ENCODE assay signal across 18 cellular contexts in the genomic region with DNA sequence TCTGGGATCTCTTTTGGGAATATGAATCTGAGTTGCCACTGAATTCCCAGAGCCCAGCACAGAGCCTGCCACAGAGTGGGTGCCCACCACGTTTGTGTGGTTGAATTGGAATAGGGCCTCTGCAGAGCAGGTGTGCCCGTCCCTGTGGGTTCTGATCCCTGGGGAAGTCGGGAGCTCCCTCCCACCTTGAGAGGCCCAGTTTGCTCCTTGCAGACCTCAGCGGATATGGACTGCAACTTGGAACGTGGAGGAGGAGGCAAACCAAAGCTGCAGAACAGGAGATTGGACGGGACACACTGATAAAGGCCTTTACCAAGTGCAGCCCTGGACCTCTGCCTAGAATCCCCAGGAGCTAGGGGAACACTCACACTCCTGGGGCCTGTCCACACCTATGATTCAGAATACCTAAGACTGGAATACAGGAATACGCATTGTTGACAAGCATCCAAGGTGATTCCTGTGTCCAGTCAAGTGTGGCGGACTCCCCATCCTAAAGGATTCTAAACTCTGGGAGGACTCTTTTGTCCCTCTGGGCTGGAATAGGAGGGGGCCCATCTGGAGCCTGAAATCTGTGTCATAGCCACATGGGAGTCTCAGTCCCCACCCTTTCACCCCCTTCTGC. TPM values are rescaled to one million over a fixed set of nuclear protein-coding genes. Genes with fewer than 3 reads are reported as not detected.
DNase-seq lines count a peak whose midpoint lies in the region; ATAC-seq, FAIRE-seq and TF ChIP-seq lines count a peak whose summit lies in the region.
"Had no signal": no experiment of that assay in that cellular context is flagged by ENCODE, and none has a peak within 500 bp of the region (broad histone marks: within the 10 kb centered on the region; RNA-seq: fewer than 3 reads in every experiment).

No MANE protein-coding gene starts in this region.

- H3K9me3 ChIP-seq in right cardiac atrium (ENCODE audit: control insufficient read depth, low read length) (no peaks in the 10 kb centered on the region), mammary epithelial cell (replicated peaks; ENCODE audit: insufficient read depth, low read length) (no peaks in the 10 kb centered on the region)
- H3K9me3 ChIP-seq: BLaER1 treated with 17β-estradiol and CSF1 and Interleukin-3, amounts not matched to agents 10 nM and 100 nM; HAP-1 had no signal

- no peaks in the 10 kb centered on the region for H3K36me3 ChIP-seq in bronchial epithelial cell (ENCODE audit: control insufficient read depth, insufficient read depth, low read length)
- H3K36me3 ChIP-seq in mammary epithelial cell (ENCODE audit: insufficient read depth, low read length), result no peaks in the 10 kb centered on the region
- H3K36me3 ChIP-seq: BLaER1 treated with 17β-estradiol and CSF1 and Interleukin-3, amounts not matched to agents 10 nM and 100 nM; HAP-1 had no signal

- H3K9me3 Mint-ChIP-seq in activated T-helper 2 cell treated with anti-CD3 and anti-CD28 coated beads, Interferon-gamma antibody, Interleukin-2, Interleukin-4, amounts not matched to agents 10 μg/mL and 5 μg/mL and 100 μg/mL, durations not matched to agents 14 hours and 24 hours and 36 hours, result no peaks in the 10 kb centered on the region
- H3K9me3 Mint-ChIP-seq: CD4-positive, CD25-positive, alpha-beta regulatory T cell had no signal

- FAIRE-seq in bronchial epithelial cell (lab: Jason Lieb, UNC), result peak; percentile 32
- FAIRE-seq: H1, HepG2, HTR-8/SVneo had no signal

- H3K27me3 ChIP-seq in right cardiac atrium (ENCODE audit: control insufficient read depth, insufficient read depth) (no peaks in the 10 kb centered on the region), bronchial epithelial cell (ENCODE audit: control insufficient read depth, insufficient read depth, low read length) (peaks cover 11% of the 10 kb centered on the region), mammary epithelial cell (ENCODE audit: insufficient read depth, low read length) (peaks cover 12% of the 10 kb centered on the region)
- H3K27me3 ChIP-seq: BLaER1 treated with 17β-estradiol and CSF1 and Interleukin-3, amounts not matched to agents 10 nM and 100 nM had no signal

- H2AFZ ChIP-seq in mammary epithelial cell (ENCODE audit: low read depth, low read length), result no peak overlapping the region

- dilution Hi-C loops in mammary epithelial cell (cut with HindIII; ENCODE audit: low sequenced_read_pairs), result no loop called here

- no peak for ATAC-seq in right cardiac atrium
- ATAC-seq: HepG2 had no signal

- CTCF ChIA-PET in mammary epithelial cell (lab: Charles Lee; ENCODE audit: low non-redundant PET), result no interaction called here

- peaks cover 14% of the 10 kb centered on the region for H3K27me3 Mint-ChIP-seq in activated T-helper 2 cell treated with anti-CD3 and anti-CD28 coated beads, Interferon-gamma antibody, Interleukin-2, Interleukin-4, amounts not matched to agents 10 μg/mL and 5 μg/mL and 100 μg/mL, durations not matched to agents 14 hours and 24 hours and 36 hours (ENCODE audit: low read depth)

- H3K27ac ChIP-seq in right cardiac atrium (ENCODE audit: low read length), result no peak overlapping the region
- no peak overlapping the region for H3K27ac ChIP-seq in mammary epithelial cell (ENCODE audit: insufficient read depth, low read depth, low read length)
- H3K27ac ChIP-seq: BLaER1 treated with 17β-estradiol and CSF1 and Interleukin-3, amounts not matched to agents 10 nM and 100 nM had no signal

- no peaks in the 10 kb centered on the region for H3K79me2 ChIP-seq in mammary epithelial cell (ENCODE audit: insufficient read depth, low read length)

- H3K9ac ChIP-seq in mammary epithelial cell (ENCODE audit: insufficient read depth, low read length), result no peak overlapping the region
- H3K9ac ChIP-seq: BLaER1 treated with 17β-estradiol and CSF1 and Interleukin-3, amounts not matched to agents 10 nM and 100 nM had no signal

- 61% methylated on average over 8 of the region's 8 CpGs for WGBS in right cardiac atrium
- 73% methylated on average over 8 of the region's 8 CpGs for WGBS in mammary epithelial cell (ENCODE audit: low coverage, missing lambda C conversion rate)

- no peak overlapping the region for H3K27ac Mint-ChIP-seq in activated T-helper 2 cell treated with anti-CD3 and anti-CD28 coated beads, Interferon-gamma antibody, Interleukin-2, Interleukin-4, amounts not matched to agents 10 μg/mL and 5 μg/mL and 100 μg/mL, durations not matched to agents 14 hours and 24 hours and 36 hours
- H3K27ac Mint-ChIP-seq: CD4-positive, CD25-positive, alpha-beta regulatory T cell had no signal

- no peaks in the 10 kb centered on the region for H3K4me1 Mint-ChIP-seq in activated T-helper 2 cell treated with anti-CD3 and anti-CD28 coated beads, Interferon-gamma antibody, Interleukin-2, Interleukin-4, amounts not matched to agents 10 μg/mL and 5 μg/mL and 100 μg/mL, durations not matched to agents 14 hours and 24 hours and 36 hours (ENCODE audit: low read depth)

- H3K36me3 Mint-ChIP-seq in activated T-helper 2 cell treated with anti-CD3 and anti-CD28 coated beads, Interferon-gamma antibody, Interleukin-2, Interleukin-4, amounts not matched to agents 10 μg/mL and 5 μg/mL and 100 μg/mL, durations not matched to agents 14 hours and 24 hours and 36 hours (ENCODE audit: low read depth), result no peaks in the 10 kb centered on the region
- H3K36me3 Mint-ChIP-seq: CD4-positive, CD25-positive, alpha-beta regulatory T cell had no signal

- no peak overlapping the region for H3K4me3 Mint-ChIP-seq in activated T-helper 2 cell treated with anti-CD3 and anti-CD28 coated beads, Interferon-gamma antibody, Interleukin-2, Interleukin-4, amounts not matched to agents 10 μg/mL and 5 μg/mL and 100 μg/mL, durations not matched to agents 14 hours and 24 hours and 36 hours (ENCODE audit: low read depth)
- H3K4me3 Mint-ChIP-seq: CD4-positive, CD25-positive, alpha-beta regulatory T cell had no signal

- TF ChIP-seq CTCF in bronchial epithelial cell (IDR thresholded peaks at IDR 0.05; ENCODE audit: insufficient read depth, low read length, severe bottlenecking), result no peak
- no peak for TF ChIP-seq CTCF in mammary epithelial cell (conservative IDR thresholded peaks at IDR 0.05 in 1 of 2, IDR thresholded peaks at IDR 0.05 in 1 of 2; ENCODE audit: extremely low read depth in 1 of 2, insufficient read depth in 1 of 2, low read depth in 1 of 2, low read length in 2 of 2)

- intact Hi-C loops in cardiac septum (cut with DNase I), result no loop called here
- intact Hi-C loops in right cardiac atrium (cut with DNase I), result no loop called here
- intact Hi-C loops in posterior vena cava (cut with DNase I), result no loop called here
- intact Hi-C loops in activated T-helper 2 cell treated with anti-CD3 and anti-CD28 coated beads, Interferon-gamma antibody, Interleukin-2, Interleukin-4, amounts not matched to agents 10 μg/mL and 5 μg/mL and 100 μg/mL, durations not matched to agents 14 hours and 24 hours and 36 hours (cut with micrococcal nuclease), result no loop called here
- intact Hi-C loops in mammary epithelial cell (cut with micrococcal nuclease), result no loop called here

- BruUV-seq in mammary epithelial cell (replicated peaks; lab: Mats Ljungman, UMichigan), result no TSS peak

- H3K4me1 ChIP-seq in right cardiac atrium (ENCODE audit: control insufficient read depth, insufficient read depth, low read length) (no peaks in the 10 kb centered on the region), mammary epithelial cell (ENCODE audit: insufficient read depth, low read length) (no peaks in the 10 kb centered on the region)
- H3K4me1 ChIP-seq: HAP-1 had no signal

- H3K4me3 ChIP-seq in right cardiac atrium (ENCODE audit: low read length) (no peak overlapping the region), bronchial epithelial cell (ENCODE audit: low read depth, low read length) (no peak overlapping the region), mammary epithelial cell (replicated peaks in 1 of 3; ENCODE audit: insufficient read depth in 1 of 3, low read depth in 2 of 3, low read length in 3 of 3) (no peak overlapping the region)
- H3K4me3 ChIP-seq: BLaER1 treated with 17β-estradiol and CSF1 and Interleukin-3, amounts not matched to agents 10 nM and 100 nM; HAP-1 had no signal

- H3K4me2 ChIP-seq in mammary epithelial cell (ENCODE audit: insufficient read depth, low read depth, low read length), result no peak overlapping the region
- H3K4me2 ChIP-seq: BLaER1 treated with 17β-estradiol and CSF1 and Interleukin-3, amounts not matched to agents 10 nM and 100 nM had no signal

- H4K20me1 ChIP-seq in mammary epithelial cell (ENCODE audit: insufficient read depth, low read length), result no peaks in the 10 kb centered on the region
- H4K20me1 ChIP-seq: BLaER1 treated with 17β-estradiol and CSF1 and Interleukin-3, amounts not matched to agents 10 nM and 100 nM had no signal

- in situ Hi-C loops in mammary epithelial cell (cut with MboI; ENCODE audit: low sequenced_read_pairs in 2 of 2), result no loop called here

- peak; percentile 66 for DNase-seq in cardiac septum (ENCODE audit: low spot score)
- no peak for DNase-seq in right cardiac atrium
- DNase-seq in bronchial epithelial cell (ENCODE audit: low read depth), result no peak
- DNase-seq in posterior vena cava (ENCODE audit: low spot score), result peak; percentile 40
- no peak for DNase-seq in dedifferentiated amniotic fluid mesenchymal stem cell (ENCODE audit: extremely low spot score)
- DNase-seq in activated T-helper 2 cell treated with anti-CD3 and anti-CD28 coated beads, Interferon-gamma antibody, Interleukin-2, Interleukin-4, amounts not matched to agents 10 μg/mL and 5 μg/mL and 100 μg/mL, durations not matched to agents 14 hours and 24 hours and 36 hours (ENCODE audit: low spot score), result no peak
- DNase-seq in mammary epithelial cell, result no peak
- DNase-seq: 8988T; AML-193; Calu3; CD4-positive, CD25-positive, alpha-beta regulatory T cell; DMS 273 treated with DMSO at 0.1 percent for 48 hours had no signal

RNA-seq across cellular contexts. Expression of gene KRT76, which starts 2.4 kb away (rescaled TPM):
- not detected for total RNA-seq in cardiac septum
- not detected for total RNA-seq in right cardiac atrium
- polyA plus RNA-seq in right cardiac atrium, result not detected
- total RNA-seq in bronchial epithelial cell, result not detected in 2 replicates
- not detected for total RNA-seq in posterior vena cava
- total RNA-seq in activated T-helper 2 cell treated with anti-CD3 and anti-CD28 coated beads, Interferon-gamma antibody, Interleukin-2, Interleukin-4, amounts not matched to agents 10 μg/mL and 5 μg/mL and 100 μg/mL, durations not matched to agents 14 hours and 24 hours and 36 hours, result not detected in 2 replicates
- total RNA-seq in mammary epithelial cell, result not detected
- not detected for polyA plus RNA-seq in mammary epithelial cell
- not detected for polyA minus RNA-seq in mammary epithelial cell
- total RNA-seq: Calu3; CD4-positive, CD25-positive, alpha-beta regulatory T cell; Daoy; H1; HepG2 had no signal
- polyA plus RNA-seq: CD4-positive, CD25-positive, alpha-beta regulatory T cell; H1; HepG2 had no signal

RNA-seq across cellular contexts. Expression of gene KRT3, which starts 21.2 kb away (rescaled TPM):
- total RNA-seq in cardiac septum (not detected), right cardiac atrium (not detected), bronchial epithelial cell (under 0.01 and 0.13 TPM in 2 replicates), posterior vena cava (not detected), mammary epithelial cell (not detected)
- polyA plus RNA-seq in right cardiac atrium (not detected), mammary epithelial cell (0.02 TPM)
- total RNA-seq in activated T-helper 2 cell treated with anti-CD3 and anti-CD28 coated beads, Interferon-gamma antibody, Interleukin-2, Interleukin-4, amounts not matched to agents 10 μg/mL and 5 μg/mL and 100 μg/mL, durations not matched to agents 14 hours and 24 hours and 36 hours, result not detected in 2 replicates
- polyA minus RNA-seq in mammary epithelial cell, result not detected
- total RNA-seq: Calu3; CD4-positive, CD25-positive, alpha-beta regulatory T cell; Daoy; H1; HepG2 had no signal
- polyA plus RNA-seq: CD4-positive, CD25-positive, alpha-beta regulatory T cell; H1; HepG2 had no signal

RNA-seq across cellular contexts. Expression of gene KRT4, which starts 39.2 kb away (rescaled TPM):
- total RNA-seq in cardiac septum (not detected), right cardiac atrium (not detected), bronchial epithelial cell (66.6 and 171 TPM in 2 replicates), posterior vena cava (not detected), mammary epithelial cell (not detected)
- polyA plus RNA-seq in right cardiac atrium (0.20 TPM), mammary epithelial cell (not detected)
- not detected in 2 replicates for total RNA-seq in activated T-helper 2 cell treated with anti-CD3 and anti-CD28 coated beads, Interferon-gamma antibody, Interleukin-2, Interleukin-4, amounts not matched to agents 10 μg/mL and 5 μg/mL and 100 μg/mL, durations not matched to agents 14 hours and 24 hours and 36 hours
- polyA minus RNA-seq in mammary epithelial cell, result not detected
- total RNA-seq: Calu3; CD4-positive, CD25-positive, alpha-beta regulatory T cell; Daoy; H1; HepG2 had no signal
- polyA plus RNA-seq: CD4-positive, CD25-positive, alpha-beta regulatory T cell; H1; HepG2 had no signal

RNA-seq across cellular contexts. Expression of gene KRT79, which starts 59.4 kb away (rescaled TPM):
- not detected for total RNA-seq in cardiac septum
- total RNA-seq in right cardiac atrium, result not detected
- 0.09 TPM for polyA plus RNA-seq in right cardiac atrium
- total RNA-seq in bronchial epithelial cell, result under 0.01 and 0.26 TPM in 2 replicates
- total RNA-seq in posterior vena cava, result not detected
- not detected in 2 replicates for total RNA-seq in activated T-helper 2 cell treated with anti-CD3 and anti-CD28 coated beads, Interferon-gamma antibody, Interleukin-2, Interleukin-4, amounts not matched to agents 10 μg/mL and 5 μg/mL and 100 μg/mL, durations not matched to agents 14 hours and 24 hours and 36 hours
- not detected for total RNA-seq in mammary epithelial cell
- polyA plus RNA-seq in mammary epithelial cell, result not detected
- not detected for polyA minus RNA-seq in mammary epithelial cell
- total RNA-seq: Calu3; CD4-positive, CD25-positive, alpha-beta regulatory T cell; H1; HepG2 had no signal
- polyA plus RNA-seq: CD4-positive, CD25-positive, alpha-beta regulatory T cell; H1 had no signal

Comparison
In these comparisons a context has a peak if more than half of its experiments do, and no peak if none do; other contexts are left out.
1. DNase-seq: peak in cardiac septum (single experiment) and posterior vena cava (single experiment); none in right cardiac atrium (0 of 3), bronchial epithelial cell (single experiment), dedifferentiated amniotic fluid mesenchymal stem cell (single experiment), activated T-helper 2 cell treated with anti-CD3 and anti-CD28 coated beads, Interferon-gamma antibody, Interleukin-2, Interleukin-4, amounts not matched to agents 10 μg/mL and 5 μg/mL and 100 μg/mL, durations not matched to agents 14 hours and 24 hours and 36 hours (single experiment) and mammary epithelial cell (single experiment).
2. RNA of gene KRT4, which starts 39.2 kb away (total RNA-seq): 66.6 to 171 TPM in bronchial epithelial cell; not detected in posterior vena cava, not detected in mammary epithelial cell, not detected in cardiac septum (single experiment), not detected in right cardiac atrium and not detected in activated T-helper 2 cell treated with anti-CD3 and anti-CD28 coated beads, Interferon-gamma antibody, Interleukin-2, Interleukin-4, amounts not matched to agents 10 μg/mL and 5 μg/mL and 100 μg/mL, durations not matched to agents 14 hours and 24 hours and 36 hours; every median in the first group is over 10 times any median in the second.